1 cellular context compared by ENCODE assay signal in the genomic region with DNA sequence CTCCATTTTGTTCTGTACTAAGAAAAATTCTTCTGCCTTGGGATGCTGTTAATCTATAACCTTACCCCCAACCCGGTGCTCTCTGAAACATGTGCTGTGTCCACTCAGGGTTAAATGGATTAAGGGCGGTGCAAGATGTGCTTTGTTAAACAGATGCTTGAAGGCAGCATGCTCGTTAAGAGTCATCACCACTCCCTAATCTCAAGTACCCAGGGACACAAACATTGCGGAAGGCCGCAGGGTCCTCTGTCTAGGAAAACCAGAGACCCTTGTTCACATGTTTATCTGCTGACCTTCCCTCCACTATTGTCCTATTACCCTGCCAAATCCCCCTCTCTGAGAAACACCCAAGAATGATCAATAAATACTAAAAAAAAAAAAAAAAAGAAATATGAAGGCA. TPM values are rescaled to one million over a fixed set of nuclear protein-coding genes. Genes with fewer than 3 reads are reported as not detected.
"Had no signal": no experiment of that assay in that cellular context is flagged by ENCODE, and none has a peak within 500 bp of the region (broad histone marks: within the 10 kb centered on the region; RNA-seq: fewer than 3 reads in every experiment).

No MANE protein-coding gene starts in this region.

RNA-seq across cellular contexts. Expression of gene TXK, which starts 53.0 kb away (rescaled TPM):
- total RNA-seq: MCF 10A had no signal
